Comparison of ENCODE assay signal across 8 cellular contexts in the genomic region with DNA sequence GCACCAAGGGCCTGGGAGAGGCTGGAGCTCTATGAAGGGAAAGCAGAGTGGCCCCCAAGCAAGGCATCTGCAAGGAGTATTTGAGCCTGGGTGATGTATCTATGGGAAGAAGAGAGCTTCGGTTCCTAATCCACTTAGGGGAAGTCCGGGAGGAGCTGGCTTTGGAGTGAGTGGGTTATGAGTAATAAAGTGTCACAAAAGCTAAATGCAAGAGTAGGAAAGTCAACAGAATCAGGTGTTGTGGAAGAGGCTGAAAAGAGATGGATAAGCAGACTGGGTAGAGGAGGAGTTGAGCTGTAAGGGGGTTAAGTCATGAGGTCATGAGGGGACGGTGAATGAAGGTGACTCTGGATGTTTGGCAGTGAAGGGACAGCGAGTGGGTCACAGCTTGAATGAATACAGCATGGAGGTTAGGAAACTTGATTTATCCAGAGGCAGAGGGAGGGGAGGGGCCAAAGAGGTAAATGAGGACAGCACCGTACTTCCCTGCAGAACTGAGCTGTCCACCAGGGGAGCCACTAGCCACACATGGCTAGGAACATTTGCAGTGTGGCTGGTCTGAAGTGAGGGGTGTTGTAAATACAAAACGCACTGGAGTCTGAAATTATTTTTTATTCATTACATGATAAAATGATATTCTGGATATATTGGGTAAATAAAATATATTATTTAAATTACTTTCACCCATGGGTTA.
A peak's percentile ranks its signal among the peaks of the same experiment; 100 is the strongest.
DNase-seq lines count a peak whose midpoint lies in the region; ATAC-seq and TF ChIP-seq lines count a peak whose summit lies in the region.

No MANE protein-coding gene starts in this region.

- H4K20me1 ChIP-seq in MM.1S (ENCODE audit: insufficient read depth, low read length): no peaks in the 10 kb centered on the region

- no peak overlapping the region for H3K4me3 ChIP-seq in MM.1S (ENCODE audit: low read length)
- no peak overlapping the region for H3K4me3 ChIP-seq in choroid plexus epithelial cell (ENCODE audit: low read depth, low read length)
- no peak overlapping the region for H3K4me3 ChIP-seq in effector memory CD4-positive, alpha-beta T cell (ENCODE audit: insufficient read depth, low read depth, low read length, poor library complexity, severe bottlenecking)

- TF ChIP-seq CTCF in MM.1S (IDR thresholded peaks at IDR 0.05; ENCODE audit: low read length) (peak; percentile 24), choroid plexus epithelial cell (conservative IDR thresholded peaks at IDR 0.05; ENCODE audit: low read depth, low read length) (peak; percentile 68), mesothelial cell of epicardium (IDR thresholded peaks at IDR 0.05; ENCODE audit: unreplicated experiment) (peak; percentile 14)

- no peak overlapping the region for H3K27ac Mint-ChIP-seq in mesothelial cell of epicardium
- H3K27ac Mint-ChIP-seq in effector memory CD8-positive, alpha-beta T cell: no peak overlapping the region

- H3K9me2 ChIP-seq in MM.1S (replicated peaks; ENCODE audit: insufficient read depth, low read length): no peaks in the 10 kb centered on the region

- H3K27me3 Mint-ChIP-seq in mesothelial cell of epicardium (ENCODE audit: low read depth): peaks cover 41% of the 10 kb centered on the region
- peaks cover 20 to 41% of the 10 kb centered on the region in 2 donors for H3K27me3 Mint-ChIP-seq in effector memory CD8-positive, alpha-beta T cell

- H3K36me3 Mint-ChIP-seq in mesothelial cell of epicardium: no peaks in the 10 kb centered on the region
- H3K36me3 Mint-ChIP-seq in effector memory CD8-positive, alpha-beta T cell (ENCODE audit: insufficient read depth): no peaks in the 10 kb centered on the region

- no peak overlapping the region for H3K9ac ChIP-seq in MM.1S (ENCODE audit: low read length)

- peak; percentile 57 for DNase-seq in DMS53 (lab: John Stamatoyannopoulos, UW)
- DNase-seq in MM.1S: no peak
- peak; percentile 37 for DNase-seq in choroid plexus epithelial cell (ENCODE audit: low read depth)
- DNase-seq in mesothelial cell of epicardium (ENCODE audit: low spot score in 2 of 2, unreplicated experiment in 2 of 2): no peak
- DNase-seq in effector memory CD4-positive, alpha-beta T cell: no peak
- no peak for DNase-seq in effector memory CD8-positive, alpha-beta T cell

- no peak overlapping the region for H3K4me2 ChIP-seq in MM.1S (ENCODE audit: low read depth, low read length)

- H3K4me3 Mint-ChIP-seq in mesothelial cell of epicardium: no peak overlapping the region
- no peak overlapping the region for H3K4me3 Mint-ChIP-seq in effector memory CD8-positive, alpha-beta T cell

- H3K36me3 ChIP-seq in MM.1S (replicated peaks; ENCODE audit: insufficient read depth, low read length): no peaks in the 10 kb centered on the region
- no peaks in the 10 kb centered on the region for H3K36me3 ChIP-seq in effector memory CD4-positive, alpha-beta T cell (ENCODE audit: control insufficient read depth, insufficient read depth, low read length)

- H3K79me2 ChIP-seq in MM.1S (ENCODE audit: low read length): no peaks in the 10 kb centered on the region

- H3K27me3 ChIP-seq in MM.1S (replicated peaks; ENCODE audit: insufficient read depth, low read length): no peaks in the 10 kb centered on the region
- H3K27me3 ChIP-seq in effector memory CD4-positive, alpha-beta T cell (replicated peaks; ENCODE audit: control insufficient read depth, insufficient read depth, low read length, poor library complexity, severe bottlenecking): no peaks in the 10 kb centered on the region

- H3K4me1 Mint-ChIP-seq in mesothelial cell of epicardium: no peaks in the 10 kb centered on the region
- no peaks in the 10 kb centered on the region for H3K4me1 Mint-ChIP-seq in effector memory CD8-positive, alpha-beta T cell (ENCODE audit: low read depth in 2 of 2)

- H3K9me3 ChIP-seq in MM.1S (replicated peaks; ENCODE audit: insufficient read depth, low read length): no peaks in the 10 kb centered on the region
- peaks cover 5% of the 10 kb centered on the region for H3K9me3 ChIP-seq in effector memory CD4-positive, alpha-beta T cell (ENCODE audit: control insufficient read depth, low read length)

- no peaks in the 10 kb centered on the region for H3K4me1 ChIP-seq in MM.1S (ENCODE audit: low read length)
- H3K4me1 ChIP-seq in effector memory CD4-positive, alpha-beta T cell (ENCODE audit: control insufficient read depth, insufficient read depth, low read length, poor library complexity, severe bottlenecking): no peaks in the 10 kb centered on the region

- no peak for ATAC-seq in HG03571 (IDR thresholded peaks at IDR 0.05; ENCODE audit: unreplicated experiment)
- no peak for ATAC-seq in effector memory CD8-positive, alpha-beta T cell (replicated peaks)
- ATAC-seq in GM18868 (IDR thresholded peaks at IDR 0.05; ENCODE audit: unreplicated experiment): no peak

- H3K27ac ChIP-seq in MM.1S (ENCODE audit: low read length): no peak overlapping the region
- H3K27ac ChIP-seq in effector memory CD4-positive, alpha-beta T cell (ENCODE audit: insufficient read depth, low read length, poor library complexity, severe bottlenecking): no peak overlapping the region

- peaks cover 4% of the 10 kb centered on the region for H3K9me3 Mint-ChIP-seq in mesothelial cell of epicardium
- H3K9me3 Mint-ChIP-seq in effector memory CD8-positive, alpha-beta T cell: no peaks in the 10 kb centered on the region

- H2AFZ ChIP-seq in MM.1S (ENCODE audit: low read length): no peak overlapping the region

- H3F3A ChIP-seq in MM.1S (ENCODE audit: insufficient read depth, low read length): no peaks in the 10 kb centered on the region

Comparison
In these comparisons a context has a peak if more than half of its experiments do, and no peak if none do; other contexts are left out.
1. DNase-seq: peak in DMS53 (single experiment) and choroid plexus epithelial cell (single experiment); none in MM.1S (single experiment), mesothelial cell of epicardium (0 of 2), effector memory CD4-positive, alpha-beta T cell (0 of 3) and effector memory CD8-positive, alpha-beta T cell (0 of 3).
2. CTCF ChIP-seq: peak in every context shown above with its lines; median percentile 68 in choroid plexus epithelial cell; 24 in MM.1S; 14 in mesothelial cell of epicardium.